Comparison of ENCODE assay signal across 21 cellular contexts in genomic region chr17:82690786-82691489, GRCh38. TPM values are rescaled to one million over a fixed set of nuclear protein-coding genes. Genes with fewer than 3 reads are reported as not detected.
A peak's percentile ranks its signal among the peaks of the same experiment; 100 is the strongest.
DNase-seq lines count a peak whose midpoint lies in the region; ATAC-seq, FAIRE-seq and TF ChIP-seq lines count a peak whose summit lies in the region.
"Had no signal": no experiment of that assay in that cellular context is flagged by ENCODE, and none has a peak within 500 bp of the region (broad histone marks: within the 10 kb centered on the region; RNA-seq: fewer than 3 reads in every experiment).

No MANE protein-coding gene starts in this region.

- no peak for TF ChIP-seq EP300 in GM12878 (IDR thresholded peaks at IDR 0.05; ENCODE audit: borderline replicate concordance in 1 of 2, control insufficient read depth in 1 of 2, low read depth in 2 of 2, low read length in 2 of 2)

- no peak overlapping the region for H2AFZ ChIP-seq in GM12878 (ENCODE audit: control insufficient read depth, low read depth, low read length)

- in situ Hi-C loops in GM12878 (cut with MboI): no loop called here

- DNase-seq in NB4 (ENCODE audit: low read depth) (peak; percentile 66), GM12878 (ENCODE audit: low read depth, low spot score) (no peak), middle frontal gyrus (ENCODE audit: extremely low spot score, low spot score) (peak; percentile 16), superior temporal gyrus (ENCODE audit: extremely low spot score) (peak; percentile 86), omental fat pad (ENCODE audit: low spot score) (no peak), cerebellum (ENCODE audit: low spot score) (no peak)
- DNase-seq: activated CD4-positive, alpha-beta T cell treated with anti-CD3 and anti-CD28 coated beads for 36 hours; HCEC 1CT; islet precursor cell; Kasumi-1; lower lobe of right lung; NCI-H1105; NCI-H2107; NCI-H524 treated with DMSO at 0.1 percent for 48 hours; Right ventricle myocardium superior; transverse colon had no signal

- H3K4me2 ChIP-seq in GM12878 (ENCODE audit: control insufficient read depth, insufficient read depth): 0 out of 2 replicates have a peak overlapping the region, but pooled peaks have one; percentile 9

- TF ChIP-seq RAD21 in GM12878 (IDR thresholded peaks at IDR 0.05; ENCODE audit: insufficient read depth, low read depth, low read length): no peak

- no peaks in the 10 kb centered on the region for H3K79me2 ChIP-seq in GM12878 (ENCODE audit: control insufficient read depth, insufficient read depth, low read length)

- no peak overlapping the region for H3K27ac ChIP-seq in GM12878 (ENCODE audit: control insufficient read depth, insufficient read depth)
- H3K27ac ChIP-seq: lower lobe of right lung, pancreas, transverse colon had no signal

- POLR2A ChIA-PET in GM12878 (lab: Charles Lee): no interaction called here

- no peak overlapping the region for H3K9ac ChIP-seq in GM12878 (ENCODE audit: control insufficient read depth, insufficient read depth, low read length)

- WGBS in GM12878 (ENCODE audit: insufficient coverage, insufficient replicate concordance, low lambda C conversion rate, missing lambda C conversion rate): 53% methylated on average over 18 of the region's 18 CpGs

- no peaks in the 10 kb centered on the region for H4K20me1 ChIP-seq in GM12878 (ENCODE audit: control insufficient read depth, insufficient read depth)

- H3K4me1 ChIP-seq in GM12878 (ENCODE audit: control insufficient read depth, insufficient read depth, low read length): no peaks in the 10 kb centered on the region
- H3K4me1 ChIP-seq: lower lobe of right lung, transverse colon had no signal

- TF ChIP-seq POLR2A in NB4 (IDR thresholded peaks at IDR 0.05; ENCODE audit: extremely low read depth, insufficient read length): no peak
- no peak for TF ChIP-seq POLR2A in GM12878 (IDR thresholded peaks at IDR 0.05; ENCODE audit: low read depth, low read length)

- SMC1A ChIA-PET in GM12878 (lab: Charles Lee; ENCODE audit: uncharacterized antibody, unreplicated experiment): no interaction called here

- CTCF ChIA-PET in GM12878 (lab: Yijun Ruan, JAX): no interaction called here

- H3K4me3 ChIP-seq in NB4 (ENCODE audit: low read depth, low read length) (no peak overlapping the region), GM12878 (no peak overlapping the region)
- H3K4me3 ChIP-seq: lower lobe of right lung, pancreas, transverse colon had no signal

- ATAC-seq in GM12878 (no peak), GM21381 (IDR thresholded peaks at IDR 0.05; ENCODE audit: unreplicated experiment) (no peak), omental fat pad (ENCODE audit: low FRiP score) (no peak)
- ATAC-seq: activated CD4-positive, alpha-beta T cell treated with anti-CD3 and anti-CD28 coated beads for 36 hours; activated naive CD4-positive, alpha-beta T cell treated with anti-CD3 and anti-CD28 coated beads, Interleukin-2, amount 50 U/mL, for 72 hours; lower lobe of right lung; pancreas; stimulated activated memory B cell treated with anti-CD40 and anti-IgM and Interleukin-4, amounts not matched to agents 10 μg/mL and 1 μg/mL and 100 μg/mL, for 72 hours had no signal

- RAD21 ChIA-PET in GM12878 (lab: Charles Lee; ENCODE audit: unreplicated experiment): no interaction called here

- H3K9me3 ChIP-seq in GM12878 (replicated peaks; ENCODE audit: control insufficient read depth, insufficient read depth, low read length): peaks cover 9% of the 10 kb centered on the region; the same call in 2 of the 3 replicates
- H3K9me3 ChIP-seq: pancreas had no signal

- H3K36me3 ChIP-seq in GM12878 (ENCODE audit: control insufficient read depth in 2 of 2, insufficient read depth in 2 of 2, low read length in 1 of 2): no peaks in the 10 kb centered on the region
- H3K36me3 ChIP-seq: lower lobe of right lung, pancreas, transverse colon had no signal

- no peak for FAIRE-seq in GM12878 (lab: Jason Lieb, UNC)
- FAIRE-seq: endothelial cell of umbilical vein, pancreas had no signal

- intact Hi-C loops in GM12878 (cut with micrococcal nuclease; ENCODE audit: unreplicated experiment): no loop called here

- no peak for TF ChIP-seq CTCF in NB4 (IDR thresholded peaks at IDR 0.05; ENCODE audit: low read depth, low read length)
- TF ChIP-seq CTCF in GM12878 (IDR thresholded peaks at IDR 0.05 in 2 of 3, conservative IDR thresholded peaks at IDR 0.05 in 1 of 3; ENCODE audit: control insufficient read depth in 2 of 3, extremely low read depth in 1 of 3, insufficient read depth in 1 of 3, low read depth in 3 of 3, low read length in 3 of 3): no peak
- TF ChIP-seq CTCF in omental fat pad (IDR thresholded peaks at IDR 0.05): no peak

- BruUV-seq in GM12878 (replicated peaks; lab: Mats Ljungman, UMichigan): no TSS peak

- no peaks in the 10 kb centered on the region for H3K27me3 ChIP-seq in GM12878 (replicated peaks in 1 of 2; ENCODE audit: control insufficient read depth in 2 of 2, insufficient read depth in 2 of 2, low read length in 1 of 2)
- H3K27me3 ChIP-seq: pancreas, transverse colon had no signal

RNA-seq across cellular contexts. Expression of gene RAB40B, which starts 7.6 kb away (rescaled TPM):
- 4.1 and 4.6 TPM in 2 replicates for total RNA-seq in GM12878 (2013; cell fraction: nucleolus; rRNA removed)
- total RNA-seq in GM12878 (2014; rRNA removed) (0.65 and 2.3 TPM in 2 replicates), GM12878 (2014; rRNA removed; fragmentation: Illumina TruSeq; extraction: Trizol) (0.36 and 0.41 TPM in 2 replicates), GM12878 (2021) (1.6 and 1.9 TPM in 2 replicates), omental fat pad (10 to 100 TPM in 1 of 4 donors, 1 to 10 TPM in 3; 8.0 to 12.3 (median 9.6) TPM), cerebellum (9.8 TPM)
- 1.0 TPM for polyA plus RNA-seq in GM12878 (2011; ENCODE audit: low read depth)
- polyA plus RNA-seq in GM12878 (2011; rRNA removed) (0.98 and 1.2 TPM in 2 replicates), GM12878 (2014; fragmentation: Illumina TruSeq; extraction: Trizol) (0.11 and 0.94 TPM in 2 replicates), GM12878 (2014; fragmentation: Nextera tagmentation; extraction: Ambion mirVana) (under 1 TPM; 0.06 to 0.42 TPM), GM12878 (2014; rRNA removed) (2.4 and 3.2 TPM in 2 replicates), GM12878 (2016; fragmentation: Nextera tagmentation; extraction: Ambion mirVana) (1 to 10 TPM; 2.4 to 2.8 TPM)
- polyA plus RNA-seq in GM12878 (2011; cell fraction: cytosol; rRNA removed): 1.8 TPM in 2 replicates
- polyA plus RNA-seq in GM12878 (2011; cell fraction: nucleus; rRNA removed): 2.9 and 3.5 TPM in 2 replicates
- 3.5 and 6.7 TPM in 2 replicates for polyA plus RNA-seq in GM12878 (2012)
- 0.44 and 1.5 TPM in 2 replicates for polyA minus RNA-seq in GM12878 (2011; rRNA and poly(A)+ RNA removed)
- not detected in 2 replicates for polyA minus RNA-seq in GM12878 (2011; cell fraction: cytosol; rRNA and poly(A)+ RNA removed)
- 0.36 and 0.86 TPM in 2 replicates for polyA minus RNA-seq in GM12878 (2011; cell fraction: nucleus; rRNA and poly(A)+ RNA removed)

RNA-seq across cellular contexts. Expression of gene FN3KRP, which starts 25.6 kb away (rescaled TPM):
- total RNA-seq in GM12878 (2013; cell fraction: nucleolus; rRNA removed): 10.7 and 15.8 TPM in 2 replicates
- 23.3 and 23.8 TPM in 2 replicates for total RNA-seq in GM12878 (2014; rRNA removed)
- total RNA-seq in GM12878 (2014; rRNA removed; fragmentation: Illumina TruSeq; extraction: Trizol): 21.5 and 22.6 TPM in 2 replicates
- total RNA-seq in GM12878 (2021): 29.5 and 30.9 TPM in 2 replicates
- polyA plus RNA-seq in GM12878 (2011; ENCODE audit: low read depth): 40.2 TPM
- polyA plus RNA-seq in GM12878 (2011; rRNA removed): 15.9 and 24.8 TPM in 2 replicates
- polyA plus RNA-seq in GM12878 (2011; cell fraction: cytosol; rRNA removed): 21.4 and 23.7 TPM in 2 replicates
- 21.1 and 27.5 TPM in 2 replicates for polyA plus RNA-seq in GM12878 (2011; cell fraction: nucleus; rRNA removed)
- polyA plus RNA-seq in GM12878 (2012): 31.4 and 42.8 TPM in 2 replicates
- polyA plus RNA-seq in GM12878 (2014; fragmentation: Illumina TruSeq; extraction: Trizol): 27.2 and 29.2 TPM in 2 replicates
- 1 to 10 TPM; 1.8 to 6.3 TPM for polyA plus RNA-seq in GM12878 (2014; fragmentation: Nextera tagmentation; extraction: Ambion mirVana)
- polyA plus RNA-seq in GM12878 (2014; rRNA removed): 27.3 and 28.1 TPM in 2 replicates
- polyA plus RNA-seq in GM12878 (2016; fragmentation: Nextera tagmentation; extraction: Ambion mirVana): 10 to 100 TPM; 47.5 to 50.5 TPM
- 8.9 and 13.3 TPM in 2 replicates for polyA minus RNA-seq in GM12878 (2011; rRNA and poly(A)+ RNA removed)
- 8.2 and 8.5 TPM in 2 replicates for polyA minus RNA-seq in GM12878 (2011; cell fraction: cytosol; rRNA and poly(A)+ RNA removed)
- 3.1 and 7.4 TPM in 2 replicates for polyA minus RNA-seq in GM12878 (2011; cell fraction: nucleus; rRNA and poly(A)+ RNA removed)
- 10 to 100 TPM in 2 of 4 donors, 1 to 10 TPM in 2; 6.4 to 18.8 (median 12.3) TPM for total RNA-seq in omental fat pad
- 14.8 TPM for total RNA-seq in cerebellum

RNA-seq across cellular contexts. Expression of gene WDR45B, which starts 42.7 kb away (rescaled TPM):
- 85.3 and 88.7 TPM in 2 replicates for total RNA-seq in GM12878 (2013; cell fraction: nucleolus; rRNA removed)
- total RNA-seq in GM12878 (2014; rRNA removed): 27.6 and 35.7 TPM in 2 replicates
- total RNA-seq in GM12878 (2014; rRNA removed; fragmentation: Illumina TruSeq; extraction: Trizol): 20.1 and 22.7 TPM in 2 replicates
- total RNA-seq in GM12878 (2021): 26.5 and 26.7 TPM in 2 replicates
- polyA plus RNA-seq in GM12878 (2011; ENCODE audit: low read depth): 27.1 TPM
- polyA plus RNA-seq in GM12878 (2011; rRNA removed): 66.9 and 73.7 TPM in 2 replicates
- 63.8 and 67.7 TPM in 2 replicates for polyA plus RNA-seq in GM12878 (2011; cell fraction: cytosol; rRNA removed)
- polyA plus RNA-seq in GM12878 (2011; cell fraction: nucleus; rRNA removed): 167 and 250 TPM in 2 replicates
- polyA plus RNA-seq in GM12878 (2012): 44.4 and 51.0 TPM in 2 replicates
- polyA plus RNA-seq in GM12878 (2014; fragmentation: Illumina TruSeq; extraction: Trizol): 20.7 and 24.4 TPM in 2 replicates
- 1 to 10 TPM; 1.0 to 2.5 TPM for polyA plus RNA-seq in GM12878 (2014; fragmentation: Nextera tagmentation; extraction: Ambion mirVana)
- polyA plus RNA-seq in GM12878 (2014; rRNA removed): 34.4 and 37.1 TPM in 2 replicates
- polyA plus RNA-seq in GM12878 (2016; fragmentation: Nextera tagmentation; extraction: Ambion mirVana): 10 to 100 TPM; 26.7 to 31.2 TPM
- 33.8 and 47.2 TPM in 2 replicates for polyA minus RNA-seq in GM12878 (2011; rRNA and poly(A)+ RNA removed)
- 17.6 and 23.0 TPM in 2 replicates for polyA minus RNA-seq in GM12878 (2011; cell fraction: cytosol; rRNA and poly(A)+ RNA removed)
- polyA minus RNA-seq in GM12878 (2011; cell fraction: nucleus; rRNA and poly(A)+ RNA removed): 35.7 and 37.6 TPM in 2 replicates
- 100 to 1,000 TPM in 1 of 4 donors, 10 to 100 TPM in 3; 63.0 to 139 (median 86.0) TPM for total RNA-seq in omental fat pad
- 49.4 TPM for total RNA-seq in cerebellum

RNA-seq across cellular contexts. Expression of gene FN3K, which starts 44.5 kb away (rescaled TPM):
- total RNA-seq in GM12878 (2013; cell fraction: nucleolus; rRNA removed): 0.90 and 1.1 TPM in 2 replicates
- total RNA-seq in GM12878 (2014; rRNA removed): 0.51 TPM in 1 of 2 replicates, not detected in the other
- total RNA-seq in GM12878 (2014; rRNA removed; fragmentation: Illumina TruSeq; extraction: Trizol): not detected in 2 replicates
- total RNA-seq in GM12878 (2021): 0.58 TPM in 1 of 2 replicates, not detected in the other
- polyA plus RNA-seq in GM12878 (2011; ENCODE audit: low read depth): 0.50 TPM
- polyA plus RNA-seq in GM12878 (2011; rRNA removed): 0.08 and 0.17 TPM in 2 replicates
- 0.05 TPM in 1 of 2 replicates, not detected in the other for polyA plus RNA-seq in GM12878 (2011; cell fraction: cytosol; rRNA removed)
- polyA plus RNA-seq in GM12878 (2011; cell fraction: nucleus; rRNA removed): 0.37 and 0.57 TPM in 2 replicates
- 1.0 and 1.1 TPM in 2 replicates for polyA plus RNA-seq in GM12878 (2012)
- polyA plus RNA-seq in GM12878 (2014; fragmentation: Illumina TruSeq; extraction: Trizol): not detected in 2 replicates
- polyA plus RNA-seq in GM12878 (2014; fragmentation: Nextera tagmentation; extraction: Ambion mirVana): not detected
- 0.14 and 0.17 TPM in 2 replicates for polyA plus RNA-seq in GM12878 (2014; rRNA removed)
- polyA plus RNA-seq in GM12878 (2016; fragmentation: Nextera tagmentation; extraction: Ambion mirVana): not detected
- polyA minus RNA-seq in GM12878 (2011; rRNA and poly(A)+ RNA removed): not detected in 2 replicates
- polyA minus RNA-seq in GM12878 (2011; cell fraction: cytosol; rRNA and poly(A)+ RNA removed): not detected in 2 replicates
- not detected in 2 replicates for polyA minus RNA-seq in GM12878 (2011; cell fraction: nucleus; rRNA and poly(A)+ RNA removed)
- 10 to 100 TPM in 1 of 4 donors, 1 to 10 TPM in 3; 2.8 to 13.0 (median 7.5) TPM for total RNA-seq in omental fat pad
- total RNA-seq in cerebellum: 13.9 TPM

Comparison
In these comparisons a context has a peak if more than half of its experiments do, and no peak if none do; other contexts are left out.
1. DNase-seq: peak in NB4 (single experiment), middle frontal gyrus (single experiment) and superior temporal gyrus (single experiment); none in GM12878 (single experiment), omental fat pad (single experiment) and cerebellum (single experiment).